ENCODE assay signal across 8 cellular contexts in the genomic region with DNA sequence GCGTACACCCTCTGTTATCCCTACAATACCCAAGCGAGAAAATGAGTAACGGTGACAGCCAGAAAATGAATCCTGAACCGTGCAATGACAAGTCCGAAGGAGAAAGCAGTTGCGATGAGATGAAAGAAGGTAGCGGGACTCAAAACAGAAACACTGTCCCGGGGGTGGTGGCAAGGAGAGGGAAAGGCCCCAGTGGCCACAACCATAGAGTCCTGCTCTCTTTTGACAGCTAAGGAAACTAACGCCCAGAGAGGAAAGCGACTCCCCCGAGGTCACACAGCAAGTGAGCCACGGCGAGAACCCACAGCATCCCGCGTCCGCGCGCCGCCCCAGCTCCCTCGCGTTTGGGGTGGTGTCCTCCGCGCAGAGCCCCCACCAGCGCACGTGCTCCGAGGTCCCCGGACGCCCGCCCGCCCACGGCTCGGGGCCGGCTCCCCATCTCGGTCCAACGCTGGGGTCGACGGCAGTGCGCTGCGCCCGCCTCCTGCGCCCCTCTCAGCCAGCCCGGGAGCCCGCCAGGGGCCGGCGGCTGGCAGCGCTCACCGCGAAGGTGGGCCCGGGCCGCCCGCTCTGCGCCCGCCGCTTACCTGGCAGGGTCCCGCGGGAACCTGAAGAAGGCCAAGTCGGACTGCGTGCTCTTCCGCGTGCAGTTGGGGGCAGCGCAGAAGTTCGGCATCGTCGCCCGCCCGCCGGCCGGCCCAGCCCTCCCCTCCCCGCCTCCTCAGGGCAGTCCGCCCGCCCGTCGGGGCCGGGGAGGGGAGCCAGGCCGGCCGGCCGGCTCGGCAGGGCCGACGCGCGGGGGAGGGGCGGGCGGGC. TPM values are rescaled to one million over a fixed set of nuclear protein-coding genes. Genes with fewer than 3 reads are reported as not detected.
DNase-seq lines count a peak whose midpoint lies in the region; ATAC-seq and TF ChIP-seq lines count a peak whose summit lies in the region.

No MANE protein-coding gene starts in this region.

- TF ChIP-seq CTCF in CD14-positive monocyte (IDR thresholded peaks at IDR 0.05): no peak

- WGBS in HUES64: under 1% methylated on average over 77 of the region's 84 CpGs

- H3K36me3 ChIP-seq in HUES64 (ENCODE audit: insufficient read depth, low read length): peaks cover 6% of the 10 kb centered on the region; the same call in 1 of the 2 replicates
- no peaks in the 10 kb centered on the region for H3K36me3 ChIP-seq in duodenal mucosa (ENCODE audit: control insufficient read depth in 1 of 2, insufficient read depth in 2 of 2, low read length in 2 of 2)

- peak overlapping the region; percentile 74 for H3K9ac ChIP-seq in HUES64 (ENCODE audit: low read depth, low read length)
- H3K9ac ChIP-seq in duodenal mucosa (ENCODE audit: low read depth in 1 of 2, low read length in 2 of 2): peak overlapping the region; percentile 65 to 69

- no peaks in the 10 kb centered on the region for H3K9me3 ChIP-seq in HUES64 (ENCODE audit: insufficient read depth, low read depth, low read length)
- no peaks in the 10 kb centered on the region for H3K9me3 ChIP-seq in duodenal mucosa (ENCODE audit: control insufficient read depth in 1 of 2, low read length in 2 of 2)

- peaks cover 0 to 4% (median 0%) of the 10 kb centered on the region in 3 donors for H3K27me3 Mint-ChIP-seq in CD14-positive monocyte (ENCODE audit: low read depth in 3 of 3)

- H3K9me3 Mint-ChIP-seq in CD14-positive monocyte: no peaks in the 10 kb centered on the region

- DNase-seq in CD14-positive monocyte (ENCODE audit: low spot score) (peak; percentile 52), mesenteric fat pad (ENCODE audit: low spot score) (peak; percentile 91)
- peak; percentile 77 for DNase-seq in activated CD4-positive, alpha-beta T cell treated with anti-CD3 and anti-CD28 coated beads for 48 hours
- DNase-seq in stimulated activated CD8-positive, alpha-beta memory T cell treated with anti-CD3 and anti-CD28 coated beads, Interleukin-15, amount 100 ng/mL, for 48 hours (ENCODE audit: low read depth in 2 of 2): peak; percentile 35 to 49

- no peaks in the 10 kb centered on the region for H3K36me3 Mint-ChIP-seq in CD14-positive monocyte

- no peaks in the 10 kb centered on the region for H3K27me3 ChIP-seq in HUES64 (ENCODE audit: insufficient read depth, low read length)
- H3K27me3 ChIP-seq in duodenal mucosa (ENCODE audit: control insufficient read depth in 1 of 2, insufficient read depth in 2 of 2, low read length in 2 of 2): no peaks in the 10 kb centered on the region

- H3K4me1 ChIP-seq in HUES64 (ENCODE audit: insufficient read depth, low read length): peaks cover 16% of the 10 kb centered on the region
- peaks cover 21 to 36% of the 10 kb centered on the region in 2 donors for H3K4me1 ChIP-seq in duodenal mucosa (ENCODE audit: control insufficient read depth in 1 of 2, insufficient read depth in 2 of 2, low read length in 2 of 2)

- H3K27ac Mint-ChIP-seq in CD14-positive monocyte: peak overlapping the region; percentile 88 to 96 (median 93)

- H3K4me3 ChIP-seq in HUES64 (ENCODE audit: low read length) (peak overlapping the region; percentile 85), duodenal mucosa (ENCODE audit: low read depth in 1 of 2, low read length in 2 of 2) (peak overlapping the region; percentile 91 to 95)

- peaks cover 63% of the 10 kb centered on the region for H3K4me1 Mint-ChIP-seq in CD14-positive monocyte

- H3K27ac ChIP-seq in HUES64 (ENCODE audit: low read depth, low read length) (peak overlapping the region; percentile 56), duodenal mucosa (ENCODE audit: low read depth, low read length) (peak overlapping the region; percentile 36)

- intact Hi-C loops in CD14-positive monocyte (cut with micrococcal nuclease): loop anchor here (2.0 to 10.0 kb wide), 5 partner anchors 43 to 173 kb away; a partner anchor contains a TSS

- peak; percentile 8 for ATAC-seq in GM19467 (IDR thresholded peaks at IDR 0.05; ENCODE audit: unreplicated experiment)
- ATAC-seq in HG02759 (IDR thresholded peaks at IDR 0.05; ENCODE audit: unreplicated experiment): no peak

- peak overlapping the region; percentile 96 to 97 for H3K4me3 Mint-ChIP-seq in CD14-positive monocyte

RNA-seq across cellular contexts. Expression of a gene that starts 0.6 kb away (rescaled TPM):
- 10 to 100 TPM; 20.0 to 22.5 TPM for polyA plus RNA-seq in CD14-positive monocyte
- polyA plus RNA-seq in HUES64 (2013, experiment 1 of 2): 39.4 TPM
- 41.5 TPM for polyA plus RNA-seq in HUES64 (2013, experiment 2 of 2)
- 34.7 TPM for total RNA-seq in mesenteric fat pad

RNA-seq across cellular contexts. Expression of a gene that starts 0.8 kb away (rescaled TPM):
- polyA plus RNA-seq in CD14-positive monocyte: under 1 TPM in 1 of 2 donors, not detected in 1; 0.15 TPM
- 3.5 TPM for polyA plus RNA-seq in HUES64 (2013, experiment 1 of 2)
- 4.2 TPM for polyA plus RNA-seq in HUES64 (2013, experiment 2 of 2)
- 1.1 TPM for total RNA-seq in mesenteric fat pad
